20 cellular contexts compared by ENCODE assay signal in genomic region chr16:87847467-87847784, GRCh38. TPM values are rescaled to one million over a fixed set of nuclear protein-coding genes. Genes with fewer than 3 reads are reported as not detected.
A peak's percentile ranks its signal among the peaks of the same experiment; 100 is the strongest.
DNase-seq lines count a peak whose midpoint lies in the region; ATAC-seq and TF ChIP-seq lines count a peak whose summit lies in the region.
"Had no signal": no experiment of that assay in that cellular context is flagged by ENCODE, and none has a peak within 500 bp of the region (broad histone marks: within the 10 kb centered on the region; RNA-seq: fewer than 3 reads in every experiment).

No MANE protein-coding gene starts in this region.

- H3K4me1 ChIP-seq in HCT116 (ENCODE audit: control insufficient read depth in 1 of 2, insufficient read depth in 2 of 2, low read length in 2 of 2): peaks cover 0 to 3% of the 10 kb centered on the region in 2 experiments; a peak in 2 of 4 replicates
- peaks cover 52 to 76% of the 10 kb centered on the region in 2 donors for H3K4me1 ChIP-seq in gastrocnemius medialis
- H3K4me1 ChIP-seq: parathyroid adenoma had no signal

- no peak overlapping the region for H3K27ac Mint-ChIP-seq in HFFc6
- H3K27ac Mint-ChIP-seq: activated T-helper 17 cell treated with anti-CD3 and anti-CD28 coated beads, Interleukin-2, amount 50 U/mL, for 72 hours; memory B cell had no signal

- H3K4me3 ChIP-seq in HCT116 (replicated peaks in 1 of 2; ENCODE audit: low read depth in 1 of 2, low read length in 2 of 2) (no peak overlapping the region), gastrocnemius medialis (no peak overlapping the region)

- ATAC-seq in HCT116 (no peak), left lobe of liver (no peak), gastrocnemius medialis (no peak), HG03521 (IDR thresholded peaks at IDR 0.05; ENCODE audit: unreplicated experiment) (no peak)
- ATAC-seq: activated T-helper 17 cell treated with anti-CD3 and anti-CD28 coated beads, Interleukin-2, amount 50 U/mL, for 72 hours; naive thymus-derived CD4-positive, alpha-beta T cell had no signal

- H3K4me1 Mint-ChIP-seq in HFFc6 (ENCODE audit: low read depth): peaks cover 14% of the 10 kb centered on the region

- H3K27me3 ChIP-seq in HCT116 (ENCODE audit: insufficient read depth, low read length): no peaks in the 10 kb centered on the region
- H3K27me3 ChIP-seq in gastrocnemius medialis: no peaks in the 10 kb centered on the region

- no peak overlapping the region for H3K4me2 ChIP-seq in HCT116 (ENCODE audit: low read length)

- POLR2A ChIA-PET in HCT116 (lab: Charles Lee): interaction anchor here (0.8 kb wide), 1 partner anchor 41 kb away, joined by 3 read pairs; no protein-coding TSS in a partner anchor

- H3K9ac ChIP-seq in HCT116 (ENCODE audit: low read length): no peak overlapping the region
- H3K9ac ChIP-seq: parathyroid adenoma had no signal

- TF ChIP-seq POLR2A in HCT116 (IDR thresholded peaks at IDR 0.05; ENCODE audit: borderline replicate concordance, extremely low read depth, insufficient read depth, insufficient read length): no peak
- TF ChIP-seq POLR2A in gastrocnemius medialis (IDR thresholded peaks at IDR 0.05): no peak

- no peaks in the 10 kb centered on the region for H3K9me3 Mint-ChIP-seq in HFFc6
- H3K9me3 Mint-ChIP-seq: activated T-helper 17 cell treated with anti-CD3 and anti-CD28 coated beads, Interleukin-2, amount 50 U/mL, for 72 hours; memory B cell; naive thymus-derived CD4-positive, alpha-beta T cell had no signal

- intact Hi-C loops in HCT116 (cut with micrococcal nuclease): no loop called here
- intact Hi-C loops in gastrocnemius medialis (cut with DNase I; ENCODE audit: low total_unique reads): no loop called here

- H3K27me3 Mint-ChIP-seq in HFFc6 (ENCODE audit: insufficient read depth): peaks cover 5% of the 10 kb centered on the region; the same call in 1 of the 2 replicates
- H3K27me3 Mint-ChIP-seq: activated T-helper 17 cell treated with anti-CD3 and anti-CD28 coated beads, Interleukin-2, amount 50 U/mL, for 72 hours; memory B cell; naive thymus-derived CD4-positive, alpha-beta T cell had no signal

- H3K9me3 ChIP-seq in HCT116 (ENCODE audit: control insufficient read depth in 1 of 2, insufficient read depth in 1 of 2, low read depth in 1 of 2, low read length in 2 of 2): no peaks in the 10 kb centered on the region
- H3K9me3 ChIP-seq in gastrocnemius medialis: no peaks in the 10 kb centered on the region

- peaks cover 21 to 94% of the 10 kb centered on the region in 2 experiments for H3K36me3 ChIP-seq in HCT116 (ENCODE audit: control insufficient read depth in 1 of 2, insufficient read depth in 2 of 2, low read length in 2 of 2)
- H3K36me3 ChIP-seq in gastrocnemius medialis: peaks cover 0 to 9% of the 10 kb centered on the region in 2 donors

- BruUV-seq in HCT116 (replicated peaks; lab: Mats Ljungman, UMichigan): no TSS peak

- H3K27ac ChIP-seq in HCT116 (ENCODE audit: low read depth, low read length) (peak overlapping the region; percentile 8; the same call in 1 of the 2 replicates), angular gyrus (ENCODE audit: low read depth, low read length) (peak overlapping the region; percentile 31), gastrocnemius medialis (peak overlapping the region; percentile 62 to 100 (median 68))
- H3K27ac ChIP-seq: parathyroid adenoma had no signal

- DNase-seq in HCT116 (ENCODE audit: low read depth, low spot score) (no peak), left lobe of liver (ENCODE audit: low spot score) (peak; percentile 64), gastrocnemius medialis (no peak), HFFc6 (no peak)
- DNase-seq in NK-92 treated with Interleukin-12 subunit alpha and Interleukin-12 subunit beta, amount 100 ng/mL, for 24 hours (lab: John Stamatoyannopoulos, UW): no peak
- DNase-seq in stimulated activated CD4-positive, alpha-beta T cell treated with anti-CD3 and anti-CD28 coated beads, Interleukin-2, amount 100 ng/mL, for 48 hours: no peak
- DNase-seq: HCEC 1CT; Karpas-422; naive thymus-derived CD4-positive, alpha-beta T cell; NCI-H1048; NCI-H2029 treated with DMSO at 0.1 percent for 48 hours; RPMI8226; stimulated activated CD4-positive, alpha-beta T cell treated with anti-CD3 and anti-CD28 coated beads, Interleukin-1b, Interleukin-23, amount 100 ng/mL, for 48 hours; stimulated activated naive CD4-positive, alpha-beta T cell treated with Interleukin-2 at 50 U/mL for 16 hours; T1000 had no signal

- H3K79me2 ChIP-seq in HCT116 (ENCODE audit: insufficient read depth, low read length): peaks cover 100% of the 10 kb centered on the region
- H3K79me2 ChIP-seq: parathyroid adenoma had no signal

- TF ChIP-seq RAD21 in HCT116 (IDR thresholded peaks at IDR 0.05; ENCODE audit: low read depth): no peak

- H4K20me1 ChIP-seq in HCT116 (ENCODE audit: insufficient read depth): peaks cover 27% of the 10 kb centered on the region; the same call in 1 of the 2 replicates

- in situ Hi-C loops in gastrocnemius medialis (cut with MboI; ENCODE audit: low sequenced_read_pairs in 4 of 4): no loop called here

- no peaks in the 10 kb centered on the region for H3K9me2 ChIP-seq in HCT116 (ENCODE audit: insufficient read depth)

- no peaks in the 10 kb centered on the region for H3K36me3 Mint-ChIP-seq in HFFc6 (ENCODE audit: low read depth)
- H3K36me3 Mint-ChIP-seq: memory B cell had no signal

- TF ChIP-seq CTCF in HCT116 (IDR thresholded peaks at IDR 0.05 in 2 of 3, conservative IDR thresholded peaks at IDR 0.05 in 1 of 3; ENCODE audit: borderline replicate concordance in 1 of 3, insufficient read depth in 1 of 3, low read depth in 2 of 3, low read length in 2 of 3): no peak
- no peak for TF ChIP-seq CTCF in gastrocnemius medialis (IDR thresholded peaks at IDR 0.05 in 4 of 5, conservative IDR thresholded peaks at IDR 0.05 in 1 of 5)
- TF ChIP-seq CTCF in HFFc6 (IDR thresholded peaks at IDR 0.05): no peak

- no peak overlapping the region for H2AFZ ChIP-seq in HCT116 (ENCODE audit: low read depth, low read length, poor library complexity, severe bottlenecking)
- H2AFZ ChIP-seq: parathyroid adenoma had no signal

- no peak overlapping the region for H3K4me3 Mint-ChIP-seq in HFFc6
- H3K4me3 Mint-ChIP-seq: activated T-helper 17 cell treated with anti-CD3 and anti-CD28 coated beads, Interleukin-2, amount 50 U/mL, for 72 hours; memory B cell; naive thymus-derived CD4-positive, alpha-beta T cell had no signal

- CTCF ChIA-PET in HCT116 (lab: Charles Lee): interaction anchor here (1.4 kb wide), 1 partner anchor 24 kb away, joined by 3 read pairs; no protein-coding TSS in a partner anchor

- RAD21 ChIA-PET in HCT116 (lab: Charles Lee; ENCODE audit: low non-redundant PET in 1 of 2, low total read pairs in 2 of 2, uncharacterized antibody in 2 of 2, unreplicated experiment in 2 of 2): no interaction called here

TF ChIP-seq in HCT116, 20 proteins besides CTCF, POLR2A, EP300 and RAD21 (continues in another document):
- no peak for TF ChIP-seq SRF (IDR thresholded peaks at IDR 0.05; ENCODE audit: low read depth)
- TF ChIP-seq EGR1 (IDR thresholded peaks at IDR 0.05; ENCODE audit: low read depth): no peak
- TF ChIP-seq JUND (IDR thresholded peaks at IDR 0.05): no peak
- no peak for TF ChIP-seq CBX3 (IDR thresholded peaks at IDR 0.05; ENCODE audit: low read depth)
- TF ChIP-seq, protein P1, sequence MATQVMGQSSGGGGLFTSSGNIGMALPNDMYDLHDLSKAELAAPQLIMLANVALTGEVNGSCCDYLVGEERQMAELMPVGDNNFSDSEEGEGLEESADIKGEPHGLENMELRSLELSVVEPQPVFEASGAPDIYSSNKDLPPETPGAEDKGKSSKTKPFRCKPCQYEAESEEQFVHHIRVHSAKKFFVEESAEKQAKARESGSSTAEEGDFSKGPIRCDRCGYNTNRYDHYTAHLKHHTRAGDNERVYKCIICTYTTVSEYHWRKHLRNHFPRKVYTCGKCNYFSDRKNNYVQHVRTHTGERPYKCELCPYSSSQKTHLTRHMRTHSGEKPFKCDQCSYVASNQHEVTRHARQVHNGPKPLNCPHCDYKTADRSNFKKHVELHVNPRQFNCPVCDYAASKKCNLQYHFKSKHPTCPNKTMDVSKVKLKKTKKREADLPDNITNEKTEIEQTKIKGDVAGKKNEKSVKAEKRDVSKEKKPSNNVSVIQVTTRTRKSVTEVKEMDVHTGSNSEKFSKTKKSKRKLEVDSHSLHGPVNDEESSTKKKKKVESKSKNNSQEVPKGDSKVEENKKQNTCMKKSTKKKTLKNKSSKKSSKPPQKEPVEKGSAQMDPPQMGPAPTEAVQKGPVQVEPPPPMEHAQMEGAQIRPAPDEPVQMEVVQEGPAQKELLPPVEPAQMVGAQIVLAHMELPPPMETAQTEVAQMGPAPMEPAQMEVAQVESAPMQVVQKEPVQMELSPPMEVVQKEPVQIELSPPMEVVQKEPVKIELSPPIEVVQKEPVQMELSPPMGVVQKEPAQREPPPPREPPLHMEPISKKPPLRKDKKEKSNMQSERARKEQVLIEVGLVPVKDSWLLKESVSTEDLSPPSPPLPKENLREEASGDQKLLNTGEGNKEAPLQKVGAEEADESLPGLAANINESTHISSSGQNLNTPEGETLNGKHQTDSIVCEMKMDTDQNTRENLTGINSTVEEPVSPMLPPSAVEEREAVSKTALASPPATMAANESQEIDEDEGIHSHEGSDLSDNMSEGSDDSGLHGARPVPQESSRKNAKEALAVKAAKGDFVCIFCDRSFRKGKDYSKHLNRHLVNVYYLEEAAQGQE (IDR thresholded peaks at IDR 0.05; ENCODE audit: low read depth): no peak
- TF ChIP-seq SP1 (IDR thresholded peaks at IDR 0.05; ENCODE audit: low read depth): no peak
- TF ChIP-seq FOSL1 (IDR thresholded peaks at IDR 0.05; ENCODE audit: low read depth): no peak
- no peak for TF ChIP-seq EZH2 (IDR thresholded peaks at IDR 0.05)
- TF ChIP-seq ZBTB33 (IDR thresholded peaks at IDR 0.05; ENCODE audit: extremely low read depth, insufficient replicate concordance, low read length): no peak

RNA-seq across cellular contexts. Expression of gene SLC7A5, which starts 21.9 kb away (rescaled TPM):
- total RNA-seq in HCT116 (2021; ENCODE audit: unreplicated experiment) (482 TPM), left lobe of liver (13.4 TPM), gastrocnemius medialis (100 to 1,000 TPM in 1 of 4 donors, 10 to 100 TPM in 2, 1 to 10 TPM in 1; 7.0 to 133 (median 19.1) TPM)
- 533 and 540 TPM in 2 replicates for polyA plus RNA-seq in HCT116 (2012)
- 100 to 1,000 TPM; 112 to 133 (median 124) TPM for total RNA-seq in HFFc6 (2021; fragmentation: NEBNext Ultra II Directional; extraction: Animal tissue kit (Norgen Biotek cat#: 25700))

Comparison
In these comparisons a context has a peak if more than half of its experiments do, and no peak if none do; other contexts are left out.
1. H3K27ac ChIP-seq: peak in every context shown above with its lines; median percentile 68 in gastrocnemius medialis; 31 in angular gyrus; 8 in HCT116.